1 cellular context compared by ENCODE assay signal in genomic region chr11:1762537-1763302, GRCh38.
TF ChIP-seq lines count a peak whose summit lies in the region.

No MANE protein-coding gene starts in this region.

TF ChIP-seq in HepG2, 621 proteins besides CTCF, POLR2A, EP300 and RAD21 (continued from another document and continues in another):
- TF ChIP-seq UBTF (CRISPR knock-in tag; IDR thresholded peaks at IDR 0.05) (peak; percentile 27; the same call in 1 of the 2 replicates), GABPB1 (CRISPR knock-in tag; IDR thresholded peaks at IDR 0.05) (peak; percentile 24; the same call in 1 of the 2 replicates), PHF21A (CRISPR knock-in tag; IDR thresholded peaks at IDR 0.05) (peak; percentile 58; the same call in 1 of the 2 replicates), ZNF773 (CRISPR knock-in tag; IDR thresholded peaks at IDR 0.05; ENCODE audit: borderline replicate concordance) (no peak), MXD4 (CRISPR knock-in tag; IDR thresholded peaks at IDR 0.05) (peak; percentile 44; the same call in 1 of the 2 replicates), SAP130 (CRISPR knock-in tag; IDR thresholded peaks at IDR 0.05; ENCODE audit: low read depth) (peak; percentile 93), KAT8 (CRISPR knock-in tag; IDR thresholded peaks at IDR 0.05) (peak; percentile 69), HNF1B (CRISPR knock-in tag; IDR thresholded peaks at IDR 0.05) (0 out of 2 replicates have a peak, but pooled peaks have one; percentile 49), TARDBP (CRISPR knock-in tag; IDR thresholded peaks at IDR 0.05) (peak; percentile 51; the same call in 1 of the 2 replicates), ZNF317 (CRISPR knock-in tag; IDR thresholded peaks at IDR 0.05) (no peak), ELF1 (CRISPR knock-in tag; IDR thresholded peaks at IDR 0.05) (peak; percentile 88; the same call in 1 of the 2 replicates), ZNF839 (CRISPR knock-in tag; IDR thresholded peaks at IDR 0.05; ENCODE audit: borderline replicate concordance) (0 out of 2 replicates have a peak, but pooled peaks have one; percentile 40), BRD4 (CRISPR knock-in tag; IDR thresholded peaks at IDR 0.05) (no peak; the same call in 1 of the 2 replicates), FOXP4 (CRISPR knock-in tag; IDR thresholded peaks at IDR 0.05) (no peak), ZNF414 (CRISPR knock-in tag; IDR thresholded peaks at IDR 0.05) (no peak), ZNF609 (CRISPR knock-in tag; IDR thresholded peaks at IDR 0.05; ENCODE audit: borderline replicate concordance) (peak; percentile 31; the same call in 1 of the 2 replicates), BCL6 (CRISPR knock-in tag; IDR thresholded peaks at IDR 0.05) (peak; percentile 55), ZBTB38 (CRISPR knock-in tag; IDR thresholded peaks at IDR 0.05) (no peak), KAT2B (IDR thresholded peaks at IDR 0.05; ENCODE audit: borderline replicate concordance, low read depth, low read length) (no peak), TFAP4 (IDR thresholded peaks at IDR 0.05; ENCODE audit: borderline replicate concordance, low read depth) (0 out of 2 replicates have a peak, but pooled peaks have one; percentile 38), ZFY (CRISPR knock-in tag; IDR thresholded peaks at IDR 0.05) (peak; percentile 41), ZNF766 (CRISPR knock-in tag; IDR thresholded peaks at IDR 0.05; ENCODE audit: borderline replicate concordance) (no peak), BHLHE40 (IDR thresholded peaks at IDR 0.05; ENCODE audit: low read length) (no peak), HDAC2 (CRISPR knock-in tag; IDR thresholded peaks at IDR 0.05) (peak; percentile 76), KLF16 (CRISPR knock-in tag; IDR thresholded peaks at IDR 0.05) (peak in 1 of 2 experiments; percentile 89; a peak in 2 of 4 replicates), SALL1 (CRISPR knock-in tag; IDR thresholded peaks at IDR 0.05) (peak; percentile 58), JUND (CRISPR knock-in tag; IDR thresholded peaks at IDR 0.05) (0 out of 2 replicates have a peak, but pooled peaks have one; percentile 6), ZSCAN20 (CRISPR knock-in tag; IDR thresholded peaks at IDR 0.05; ENCODE audit: borderline replicate concordance) (no peak), ELF4 (CRISPR knock-in tag; IDR thresholded peaks at IDR 0.05; ENCODE audit: borderline replicate concordance) (0 out of 2 replicates have a peak, but pooled peaks have one; percentile 58), MED1 (CRISPR knock-in tag; IDR thresholded peaks at IDR 0.05) (peak; percentile 0; the same call in 1 of the 2 replicates), SOX5 (CRISPR knock-in tag; IDR thresholded peaks at IDR 0.05; ENCODE audit: borderline replicate concordance) (peak; percentile 71), THAP7 (CRISPR knock-in tag; IDR thresholded peaks at IDR 0.05) (0 out of 2 replicates have a peak, but pooled peaks have one; percentile 14), SPEN (CRISPR knock-in tag; IDR thresholded peaks at IDR 0.05; ENCODE audit: low read depth) (0 out of 2 replicates have a peak, but pooled peaks have one; percentile 21), AGO1 (IDR thresholded peaks at IDR 0.05; ENCODE audit: low read depth, low read length, poor library complexity, severe bottlenecking) (peak; percentile 9), PAXIP1 (CRISPR knock-in tag; conservative IDR thresholded peaks at IDR 0.05) (0 out of 2 replicates have a peak, but pooled peaks have one; percentile 44), POLR2AphosphoS5 (IDR thresholded peaks at IDR 0.05; ENCODE audit: low read depth, low read length) (peak; percentile 35), PAWR (CRISPR knock-in tag; IDR thresholded peaks at IDR 0.05; ENCODE audit: borderline replicate concordance) (no peak), TRIM22 (IDR thresholded peaks at IDR 0.05) (no peak), PATZ1 (CRISPR knock-in tag; IDR thresholded peaks at IDR 0.05) (peak; percentile 98)
